ENCODE assay signal across 22 cellular contexts in genomic region chr2:209441541-209441940, GRCh38. TPM values are rescaled to one million over a fixed set of nuclear protein-coding genes. Genes with fewer than 3 reads are reported as not detected.
DNase-seq lines count a peak whose midpoint lies in the region; ATAC-seq, FAIRE-seq and TF ChIP-seq lines count a peak whose summit lies in the region.
"Had no signal": no experiment of that assay in that cellular context is flagged by ENCODE, and none has a peak within 500 bp of the region (broad histone marks: within the 10 kb centered on the region; RNA-seq: fewer than 3 reads in every experiment).

No MANE protein-coding gene starts in this region.

- H3K36me3 Mint-ChIP-seq in stimulated activated memory B cell treated with anti-CD40 and anti-IgM and Interleukin-4, amounts not matched to agents 10 μg/mL and 1 μg/mL and 100 μg/mL, for 72 hours, result no peaks in the 10 kb centered on the region

- WGBS in right lobe of liver (ENCODE audit: insufficient coverage, low coverage, low lambda C conversion rate, missing lambda C conversion rate), result 39% methylated on average over 3 of the region's 3 CpGs
- WGBS in HepG2 (ENCODE audit: low lambda C conversion rate), result 14% methylated on average over 3 of the region's 3 CpGs

- no peaks in the 10 kb centered on the region for H3K4me1 Mint-ChIP-seq in stimulated activated memory B cell treated with anti-CD40 and anti-IgM and Interleukin-4, amounts not matched to agents 10 μg/mL and 1 μg/mL and 100 μg/mL, for 72 hours
- H3K4me1 Mint-ChIP-seq: activated naive CD8-positive, alpha-beta T cell treated with anti-CD3 and anti-CD28 coated beads, Interleukin-2, amount 50 U/mL, for 24 hours had no signal

- no peaks in the 10 kb centered on the region for H3K79me2 ChIP-seq in HepG2 (ENCODE audit: insufficient read depth, low read length)

- no peak overlapping the region for H3K27ac ChIP-seq in right lobe of liver
- no peak overlapping the region for H3K27ac ChIP-seq in HepG2 (ENCODE audit: extremely low read length, insufficient read depth, low read length)
- H3K27ac ChIP-seq in upper lobe of right lung, result no peak overlapping the region
- H3K27ac ChIP-seq: C4-2B, neutrophil had no signal

- no peaks in the 10 kb centered on the region for H3K27me3 Mint-ChIP-seq in stimulated activated memory B cell treated with anti-CD40 and anti-IgM and Interleukin-4, amounts not matched to agents 10 μg/mL and 1 μg/mL and 100 μg/mL, for 72 hours
- H3K27me3 Mint-ChIP-seq: activated naive CD8-positive, alpha-beta T cell treated with anti-CD3 and anti-CD28 coated beads, Interleukin-2, amount 50 U/mL, for 24 hours had no signal

- TF ChIP-seq CTCF in right lobe of liver (IDR thresholded peaks at IDR 0.05) (no peak), HepG2 (CRISPR knock-in tag; IDR thresholded peaks at IDR 0.05) (no peak), upper lobe of right lung (IDR thresholded peaks at IDR 0.05) (no peak), D721Med (IDR thresholded peaks at IDR 0.05; ENCODE audit: insufficient read depth, missing control alignments) (no peak)

- H3K9me3 ChIP-seq in right lobe of liver (no peaks in the 10 kb centered on the region), HepG2 (ENCODE audit: low read length) (no peaks in the 10 kb centered on the region), upper lobe of right lung (no peaks in the 10 kb centered on the region)
- H3K9me3 ChIP-seq: neutrophil, tibial nerve had no signal

- H4K20me1 ChIP-seq in HepG2 (ENCODE audit: insufficient read depth, low read length), result no peaks in the 10 kb centered on the region

- intact Hi-C loops in right lobe of liver (cut with DNase I), result no loop called here
- intact Hi-C loops in HepG2 (cut with micrococcal nuclease; ENCODE audit: unreplicated experiment), result no loop called here
- intact Hi-C loops in upper lobe of right lung (cut with DNase I), result no loop called here

- H3K9ac ChIP-seq in HepG2 (ENCODE audit: insufficient read depth, low read depth, low read length), result no peak overlapping the region

- ATAC-seq in right lobe of liver, result peak in 3 of 4 donors; percentile 26 to 54 (median 44)
- no peak for ATAC-seq in HepG2
- peak; percentile 66 for ATAC-seq in upper lobe of right lung
- ATAC-seq in stimulated activated memory B cell treated with anti-CD40 and anti-IgM and Interleukin-4, amounts not matched to agents 10 μg/mL and 1 μg/mL and 100 μg/mL, for 72 hours, result no peak
- ATAC-seq: activated naive CD8-positive, alpha-beta T cell treated with anti-CD3 and anti-CD28 coated beads, Interleukin-2, amount 50 U/mL, for 24 hours; PC-3 had no signal

- CTCF ChIA-PET in HepG2 (lab: Yijun Ruan, JAX; ENCODE audit: low intra/inter-chr PET ratio, low total read pairs), result no interaction called here

- no peak for TF ChIP-seq RAD21 in HepG2 (CRISPR knock-in tag; IDR thresholded peaks at IDR 0.05)

- TF ChIP-seq POLR2A in right lobe of liver (IDR thresholded peaks at IDR 0.05) (no peak), HepG2 (IDR thresholded peaks at IDR 0.05; ENCODE audit: insufficient read depth in 1 of 2, low read depth in 2 of 2, low read length in 2 of 2) (no peak)

- FAIRE-seq in HepG2 (lab: Jason Lieb, UNC), result no peak
- no peak for FAIRE-seq in D721Med (lab: Jason Lieb, UNC)
- FAIRE-seq: bronchial epithelial cell had no signal

- H3K4me2 ChIP-seq in HepG2 (ENCODE audit: low read depth, low read length), result no peak overlapping the region

- no peaks in the 10 kb centered on the region for H3K36me3 ChIP-seq in right lobe of liver
- no peaks in the 10 kb centered on the region for H3K36me3 ChIP-seq in HepG2 (replicated peaks in 1 of 2; ENCODE audit: control insufficient read depth in 1 of 2, insufficient read depth in 2 of 2, low read length in 2 of 2)
- H3K36me3 ChIP-seq in upper lobe of right lung, result no peaks in the 10 kb centered on the region
- H3K36me3 ChIP-seq: neutrophil, tibial nerve had no signal

- POLR2A ChIA-PET in HepG2 (lab: Yijun Ruan, JAX), result no interaction called here

- in situ Hi-C loops in HepG2 (cut with HindIII; ENCODE audit: extremely low pct_ligation_motif_present, low pct_unique_long_range_greater_than_20kb), result no loop called here

- no peak overlapping the region for H3K27ac Mint-ChIP-seq in stimulated activated memory B cell treated with anti-CD40 and anti-IgM and Interleukin-4, amounts not matched to agents 10 μg/mL and 1 μg/mL and 100 μg/mL, for 72 hours
- H3K27ac Mint-ChIP-seq: activated naive CD8-positive, alpha-beta T cell treated with anti-CD3 and anti-CD28 coated beads, Interleukin-2, amount 50 U/mL, for 24 hours; T-helper 2 cell treated with Interferon-gamma antibody and Interleukin-4, amounts not matched to agents 5 μg/mL and 100 μg/mL, for 36 hours had no signal

- H3K4me1 ChIP-seq in right lobe of liver, result no peaks in the 10 kb centered on the region
- no peaks in the 10 kb centered on the region for H3K4me1 ChIP-seq in HepG2 (ENCODE audit: insufficient read depth, low read length)
- no peaks in the 10 kb centered on the region for H3K4me1 ChIP-seq in upper lobe of right lung

- DNase-seq in right lobe of liver, result no peak
- DNase-seq in HepG2 (ENCODE audit: low spot score), result no peak
- DNase-seq in dermis blood vessel endothelial cell, result peak; percentile 12
- peak; percentile 85 for DNase-seq in medulla oblongata (ENCODE audit: extremely low spot score)
- DNase-seq in upper lobe of right lung, result no peak
- DNase-seq in DMS153 (lab: John Stamatoyannopoulos, UW), result no peak
- no peak for DNase-seq in D721Med (ENCODE audit: insufficient read length, low spot score)
- DNase-seq: activated CD4-positive, alpha-beta T cell treated with anti-CD3 and anti-CD28 coated beads, Interleukin-2, amount 50 U/mL, for 4 hours; activated effector memory CD4-positive, alpha-beta T cell treated with anti-CD3 and anti-CD28 coated beads, Interleukin-2, amount 50 U/mL, for 16 hours; activated naive CD8-positive, alpha-beta T cell treated with anti-CD3 and anti-CD28 coated beads, Interleukin-2, amount 50 U/mL, for 24 hours; GF-D8; glutamatergic neuron; KBM-7; NCI-H187; NCI-H2227 treated with DMSO at 0.1 percent for 48 hours; PC-3 had no signal

- no peaks in the 10 kb centered on the region for H3K9me3 Mint-ChIP-seq in stimulated activated memory B cell treated with anti-CD40 and anti-IgM and Interleukin-4, amounts not matched to agents 10 μg/mL and 1 μg/mL and 100 μg/mL, for 72 hours
- H3K9me3 Mint-ChIP-seq: activated naive CD8-positive, alpha-beta T cell treated with anti-CD3 and anti-CD28 coated beads, Interleukin-2, amount 50 U/mL, for 24 hours; T-helper 2 cell treated with Interferon-gamma antibody and Interleukin-4, amounts not matched to agents 5 μg/mL and 100 μg/mL, for 36 hours had no signal

- TF ChIP-seq EP300 in HepG2 (IDR thresholded peaks at IDR 0.05; ENCODE audit: low read depth in 2 of 2, low read length in 2 of 2) (no peak), HepG2 (CRISPR knock-in tag; IDR thresholded peaks at IDR 0.05; ENCODE audit: borderline replicate concordance) (no peak)

- no TSS peak for BruUV-seq in HepG2 (replicated peaks; lab: Mats Ljungman, UMichigan)

- no peak overlapping the region for H3K4me3 ChIP-seq in right lobe of liver
- H3K4me3 ChIP-seq in HepG2 (replicated peaks in 1 of 3; ENCODE audit: insufficient read depth in 1 of 3, low read depth in 2 of 3, low read length in 3 of 3), result no peak overlapping the region
- H3K4me3 ChIP-seq in upper lobe of right lung, result no peak overlapping the region
- H3K4me3 ChIP-seq: tibial nerve had no signal

- no peak overlapping the region for H3K4me3 Mint-ChIP-seq in stimulated activated memory B cell treated with anti-CD40 and anti-IgM and Interleukin-4, amounts not matched to agents 10 μg/mL and 1 μg/mL and 100 μg/mL, for 72 hours
- H3K4me3 Mint-ChIP-seq: activated naive CD8-positive, alpha-beta T cell treated with anti-CD3 and anti-CD28 coated beads, Interleukin-2, amount 50 U/mL, for 24 hours; T-helper 2 cell treated with Interferon-gamma antibody and Interleukin-4, amounts not matched to agents 5 μg/mL and 100 μg/mL, for 36 hours had no signal

- no peaks in the 10 kb centered on the region for H3K27me3 ChIP-seq in right lobe of liver
- no peaks in the 10 kb centered on the region for H3K27me3 ChIP-seq in HepG2 (ENCODE audit: control insufficient read depth in 1 of 2, insufficient read depth in 2 of 2, low read length in 2 of 2)
- no peaks in the 10 kb centered on the region for H3K27me3 ChIP-seq in upper lobe of right lung
- H3K27me3 ChIP-seq: neutrophil, tibial nerve had no signal

- H2AFZ ChIP-seq in HepG2 (ENCODE audit: low read length), result no peak overlapping the region

RNA-seq across cellular contexts. Expression of gene MAP2, which starts 17.7 kb away (rescaled TPM):
- total RNA-seq in right lobe of liver, result 10 to 100 TPM in 1 of 6 experiments, 1 to 10 TPM in 5; 2.0 to 11.4 (median 3.6) TPM
- total RNA-seq in HepG2 (2016; rRNA removed; fragmentation: Illumina TruSeq; extraction: Trizol), result not detected in 2 replicates
- total RNA-seq in HepG2 (2016; cell fraction: cytosol; rRNA removed; fragmentation: Illumina TruSeq; extraction: Trizol; ENCODE audit: low read depth), result not detected in 2 replicates
- not detected in 2 replicates for total RNA-seq in HepG2 (2016; cell fraction: insoluble cytoplasmic fraction; rRNA removed; fragmentation: Illumina TruSeq; extraction: Trizol)
- total RNA-seq in HepG2 (2016; cell fraction: membrane; rRNA removed; fragmentation: Illumina TruSeq; extraction: Trizol), result not detected in 2 replicates
- total RNA-seq in HepG2 (2016; cell fraction: nucleus; rRNA removed; fragmentation: Illumina TruSeq; extraction: Trizol), result not detected in 2 replicates
- 0.08 TPM in 1 of 2 replicates, not detected in the other for polyA plus RNA-seq in HepG2 (2011; rRNA removed)
- not detected in 2 replicates for polyA plus RNA-seq in HepG2 (2011; cell fraction: cytosol; rRNA removed)
- polyA plus RNA-seq in HepG2 (2011; cell fraction: nucleus; rRNA removed), result not detected in 2 replicates
- 0.09 TPM in 1 of 2 replicates, not detected in the other for polyA plus RNA-seq in HepG2 (2012)
- polyA plus RNA-seq in HepG2 (2016; cell fraction: cytosol; fragmentation: Illumina TruSeq; extraction: Trizol; ENCODE audit: low read depth), result not detected in 2 replicates
- 0.22 TPM in 1 of 2 replicates, not detected in the other for polyA plus RNA-seq in HepG2 (2016; cell fraction: insoluble cytoplasmic fraction; fragmentation: Illumina TruSeq; extraction: Trizol; ENCODE audit: low read depth)
- polyA plus RNA-seq in HepG2 (2016; cell fraction: membrane; fragmentation: Illumina TruSeq; extraction: Trizol; ENCODE audit: low read depth), result not detected in 2 replicates
- not detected in 2 replicates for polyA plus RNA-seq in HepG2 (2016; cell fraction: nucleus; fragmentation: Illumina TruSeq; extraction: Trizol; ENCODE audit: insufficient read depth, low read depth)
- 2.0 TPM in 1 of 2 replicates, not detected in the other for polyA minus RNA-seq in HepG2 (2011; rRNA and poly(A)+ RNA removed; ENCODE audit: low replicate concordance)
- polyA minus RNA-seq in HepG2 (2011; cell fraction: cytosol; rRNA and poly(A)+ RNA removed), result not detected in 2 replicates
- polyA minus RNA-seq in HepG2 (2011; cell fraction: nucleus; rRNA and poly(A)+ RNA removed), result not detected in 2 replicates
- 3.9 and 6.0 TPM in 2 replicates for total RNA-seq in dermis blood vessel endothelial cell
- 44.0 TPM for total RNA-seq in upper lobe of right lung

Comparison
In these comparisons a context has a peak if more than half of its experiments do, and no peak if none do; other contexts are left out.
1. ATAC-seq: peak in right lobe of liver (3 of 4) and upper lobe of right lung (single experiment); none in HepG2 (single experiment) and stimulated activated memory B cell treated with anti-CD40 and anti-IgM and Interleukin-4, amounts not matched to agents 10 μg/mL and 1 μg/mL and 100 μg/mL, for 72 hours (single experiment).
2. DNase-seq: peak in dermis blood vessel endothelial cell (single experiment) and medulla oblongata (single experiment); none in right lobe of liver (0 of 3), HepG2 (single experiment), upper lobe of right lung (single experiment), DMS153 (single experiment) and D721Med (single experiment).